ENCODE assay signal across 17 cellular contexts in genomic region chr15:39939487-39940452, GRCh38. TPM values are rescaled to one million over a fixed set of nuclear protein-coding genes. Genes with fewer than 3 reads are reported as not detected.
DNase-seq lines count a peak whose midpoint lies in the region; ATAC-seq and TF ChIP-seq lines count a peak whose summit lies in the region.
"Had no signal": no experiment of that assay in that cellular context is flagged by ENCODE, and none has a peak within 500 bp of the region (broad histone marks: within the 10 kb centered on the region; RNA-seq: fewer than 3 reads in every experiment).

No MANE protein-coding gene starts in this region.

- peaks cover 30% of the 10 kb centered on the region for H3K4me1 Mint-ChIP-seq in activated B cell treated with CpG ODN at 0.5 μM for 24 hours

- POLR2A ChIA-PET in activated B cell treated with CpG ODN at 0.5 μM for 24 hours (lab: Charles Lee): no interaction called here

- H3K36me3 ChIP-seq in mesenchymal stem cell (ENCODE audit: control insufficient read depth in 1 of 2, insufficient read depth in 2 of 2, low read depth in 1 of 2, low read length in 2 of 2): peaks cover 10 to 49% of the 10 kb centered on the region in 2 experiments

- H3K9me3 Mint-ChIP-seq in activated B cell treated with CpG ODN at 0.5 μM for 24 hours: no peaks in the 10 kb centered on the region
- H3K9me3 Mint-ChIP-seq: activated naive CD4-positive, alpha-beta T cell treated with anti-CD3 and anti-CD28 coated beads, Interleukin-2, amount 10 ng/mL, durations not matched to agents 7 days and 5 days; CD4-positive, CD25-positive, alpha-beta regulatory T cell had no signal

- peak overlapping the region; percentile 84 for H4K8ac ChIP-seq in mesenchymal stem cell (ENCODE audit: low read length)

- peak overlapping the region; percentile 71 for H2AK5ac ChIP-seq in mesenchymal stem cell (ENCODE audit: low read length, severe bottlenecking)

- H3K4me1 ChIP-seq in mesenchymal stem cell (ENCODE audit: control insufficient read depth, insufficient read depth, low read depth, low read length): peaks cover 12% of the 10 kb centered on the region

- intact Hi-C loops in activated B cell treated with CpG ODN at 0.5 μM for 24 hours (cut with micrococcal nuclease): no loop called here

- ATAC-seq in GM18858 (IDR thresholded peaks at IDR 0.05; ENCODE audit: unreplicated experiment) (peak; percentile 42), HG03175 (IDR thresholded peaks at IDR 0.05; ENCODE audit: unreplicated experiment) (peak; percentile 66), activated B cell treated with CpG ODN at 0.5 μM for 24 hours (ENCODE audit: low read depth) (no peak), HG02759 (IDR thresholded peaks at IDR 0.05; ENCODE audit: unreplicated experiment) (no peak)
- ATAC-seq: right lobe of liver had no signal

- no peak overlapping the region for H2BK12ac ChIP-seq in mesenchymal stem cell (ENCODE audit: low read length in 2 of 2)

- H3K27ac ChIP-seq in mesenchymal stem cell (ENCODE audit: low read length, poor library complexity, severe bottlenecking): no peak overlapping the region
- H3K27ac ChIP-seq: PC-9, right lobe of liver had no signal

- peaks cover 34% of the 10 kb centered on the region for H3K36me3 Mint-ChIP-seq in activated B cell treated with CpG ODN at 0.5 μM for 24 hours (ENCODE audit: low read depth)

- no peaks in the 10 kb centered on the region for H3K27me3 ChIP-seq in mesenchymal stem cell (ENCODE audit: control insufficient read depth in 1 of 2, insufficient read depth in 1 of 2, low read length in 2 of 2)
- H3K27me3 ChIP-seq: right lobe of liver had no signal

- no peak overlapping the region for H3K14ac ChIP-seq in mesenchymal stem cell (ENCODE audit: low read length in 2 of 2)

- H2BK120ac ChIP-seq in mesenchymal stem cell (ENCODE audit: low read depth, low read length): no peak overlapping the region

- peak overlapping the region; percentile 32 for H3K27ac Mint-ChIP-seq in activated B cell treated with CpG ODN at 0.5 μM for 24 hours
- H3K27ac Mint-ChIP-seq: activated naive CD4-positive, alpha-beta T cell treated with anti-CD3 and anti-CD28 coated beads, Interleukin-2, amount 10 ng/mL, durations not matched to agents 7 days and 5 days had no signal

- H2BK5ac ChIP-seq in mesenchymal stem cell (ENCODE audit: low read depth, low read length, poor library complexity, severe bottlenecking): no peak overlapping the region

- TF ChIP-seq CTCF in activated B cell treated with CpG ODN at 0.5 μM for 24 hours (IDR thresholded peaks at IDR 0.05): no peak

- no peak overlapping the region for H3K4me3 ChIP-seq in mesenchymal stem cell (ENCODE audit: insufficient read depth in 1 of 2, low read depth in 1 of 2, low read length in 2 of 2)
- H3K4me3 ChIP-seq: PC-9, right lobe of liver had no signal

- H3K9me3 ChIP-seq in mesenchymal stem cell (ENCODE audit: control insufficient read depth, low read length): no peaks in the 10 kb centered on the region
- H3K9me3 ChIP-seq: right lobe of liver had no signal

- H3K4me2 ChIP-seq in mesenchymal stem cell (ENCODE audit: low read length, poor library complexity, severe bottlenecking): no peak overlapping the region
- H3K4me2 ChIP-seq: PC-9 had no signal

- H2AFZ ChIP-seq in mesenchymal stem cell (ENCODE audit: low read depth, low read length): no peak overlapping the region
- H2AFZ ChIP-seq: PC-9 had no signal

- peak overlapping the region; percentile 21 for H4K91ac ChIP-seq in mesenchymal stem cell (ENCODE audit: low read length)

- H3K4me3 Mint-ChIP-seq in activated B cell treated with CpG ODN at 0.5 μM for 24 hours: no peak overlapping the region
- H3K4me3 Mint-ChIP-seq: activated naive CD4-positive, alpha-beta T cell treated with anti-CD3 and anti-CD28 coated beads, Interleukin-2, amount 10 ng/mL, durations not matched to agents 7 days and 5 days had no signal

- H3K18ac ChIP-seq in mesenchymal stem cell (ENCODE audit: low read depth in 1 of 2, low read length in 2 of 2): no peak overlapping the region

- no peak overlapping the region for H3K9ac ChIP-seq in mesenchymal stem cell (ENCODE audit: low read length)

- DNase-seq in activated B cell treated with CpG ODN at 0.5 μM for 24 hours (no peak), mesenchymal stem cell (no peak), NCI-H2196 (lab: John Stamatoyannopoulos, UW; ENCODE audit: unreplicated experiment) (no peak), nucleus accumbens (lab: John Stamatoyannopoulos, UW) (no peak)
- no peak for DNase-seq in stimulated activated CD8-positive, alpha-beta memory T cell treated with anti-CD3 and anti-CD28 coated beads, Interleukin-4, amount 100 ng/mL, for 48 hours
- DNase-seq: activated CD8-positive, alpha-beta memory T cell treated with anti-CD3 and anti-CD28 coated beads for 24 hours; activated naive CD4-positive, alpha-beta T cell treated with anti-CD3 and anti-CD28 coated beads, Interleukin-2, amount 10 ng/mL, durations not matched to agents 7 days and 5 days; CD4-positive, CD25-positive, alpha-beta regulatory T cell; GOT3; KG1; NCI-H2081 treated with DMSO at 0.1 percent for 48 hours; PC-9; right lobe of liver; T1000 had no signal

- H3K4ac ChIP-seq in mesenchymal stem cell (ENCODE audit: low read depth in 1 of 2, low read length in 2 of 2): no peak overlapping the region

- no peaks in the 10 kb centered on the region for H3K27me3 Mint-ChIP-seq in activated B cell treated with CpG ODN at 0.5 μM for 24 hours
- H3K27me3 Mint-ChIP-seq: activated naive CD4-positive, alpha-beta T cell treated with anti-CD3 and anti-CD28 coated beads, Interleukin-2, amount 10 ng/mL, durations not matched to agents 7 days and 5 days; CD4-positive, CD25-positive, alpha-beta regulatory T cell had no signal

- H2BK15ac ChIP-seq in mesenchymal stem cell (ENCODE audit: low read depth, poor library complexity, severe bottlenecking): no peak overlapping the region

- H3K79me1 ChIP-seq in mesenchymal stem cell (replicated peaks; ENCODE audit: low read length, poor library complexity, severe bottlenecking): peaks cover 16% of the 10 kb centered on the region

- CTCF ChIA-PET in activated B cell treated with CpG ODN at 0.5 μM for 24 hours (lab: Charles Lee): no interaction called here

- no peak overlapping the region for H3K23ac ChIP-seq in mesenchymal stem cell (ENCODE audit: low read length in 2 of 2)

- WGBS in mesenchymal stem cell: 96% methylated on average over 6 of the region's 6 CpGs

RNA-seq across cellular contexts. Expression of gene EIF2AK4, which starts 5.9 kb away (rescaled TPM):
- total RNA-seq in activated B cell treated with CpG ODN at 0.5 μM for 24 hours: 22.8 and 24.5 TPM in 2 replicates
- 81.9 TPM for polyA plus RNA-seq in mesenchymal stem cell (2013, experiment 1 of 2)
- 82.4 TPM for polyA plus RNA-seq in mesenchymal stem cell (2013, experiment 2 of 2)

RNA-seq across cellular contexts. Expression of gene GPR176, which starts 19.7 kb away (rescaled TPM):
- 0.12 TPM in 1 of 2 replicates, not detected in the other for total RNA-seq in activated B cell treated with CpG ODN at 0.5 μM for 24 hours
- polyA plus RNA-seq in mesenchymal stem cell (2013, experiment 1 of 2): 13.3 TPM
- 13.8 TPM for polyA plus RNA-seq in mesenchymal stem cell (2013, experiment 2 of 2)
- total RNA-seq: CD4-positive, CD25-positive, alpha-beta regulatory T cell had no signal
- polyA plus RNA-seq: CD4-positive, CD25-positive, alpha-beta regulatory T cell had no signal

Comparison
In these comparisons a context has a peak if more than half of its experiments do, and no peak if none do; other contexts are left out.
1. ATAC-seq: peak in GM18858 (single experiment) and HG03175 (single experiment); none in activated B cell treated with CpG ODN at 0.5 μM for 24 hours (single experiment) and HG02759 (single experiment).